ENCODE assay signal across 15 cellular contexts in genomic region chr4:10075953-10076391, GRCh38. TPM values are rescaled to one million over a fixed set of nuclear protein-coding genes. Genes with fewer than 3 reads are reported as not detected.
DNase-seq lines count a peak whose midpoint lies in the region; ATAC-seq, FAIRE-seq and TF ChIP-seq lines count a peak whose summit lies in the region.
"Had no signal": no experiment of that assay in that cellular context is flagged by ENCODE, and none has a peak within 500 bp of the region (broad histone marks: within the 10 kb centered on the region; RNA-seq: fewer than 3 reads in every experiment).

No MANE protein-coding gene starts in this region.

- no peak overlapping the region for H2BK15ac ChIP-seq in H1 (ENCODE audit: low read length)

- no peaks in the 10 kb centered on the region for H3K9me3 ChIP-seq in H1 (ENCODE audit: insufficient read depth in 2 of 2, low read depth in 1 of 2, low read length in 1 of 2)
- H3K9me3 ChIP-seq in mucosa of descending colon = no peaks in the 10 kb centered on the region
- no peaks in the 10 kb centered on the region for H3K9me3 ChIP-seq in uterus

- H3K27me3 ChIP-seq in H1 (replicated peaks in 1 of 4; ENCODE audit: control insufficient read depth in 3 of 4, extremely low read depth in 1 of 4, insufficient read depth in 3 of 4, low read length in 3 of 4) (no peaks in the 10 kb centered on the region), uterus (no peaks in the 10 kb centered on the region)

- TF ChIP-seq CTCF in H1 (IDR thresholded peaks at IDR 0.05; ENCODE audit: control extremely low read depth in 1 of 3, insufficient read depth in 1 of 3, low read depth in 1 of 3, low read length in 3 of 3) = no peak
- TF ChIP-seq CTCF in mucosa of descending colon (IDR thresholded peaks at IDR 0.05) = no peak
- no peak for TF ChIP-seq CTCF in uterus (IDR thresholded peaks at IDR 0.05)

- DNase-seq in Right ventricle myocardium superior = peak; percentile 39
- no peak for DNase-seq in left ventricle myocardium superior
- DNase-seq in H1 (ENCODE audit: low read depth in 1 of 2, low spot score in 2 of 2) = no peak
- no peak for DNase-seq in mucosa of descending colon
- peak; percentile 17 to 29 for DNase-seq in uterus
- no peak for DNase-seq in iPS-NIHi7 (ENCODE audit: extremely low spot score)
- DNase-seq: activated gamma-delta T cell treated with Interleukin-2 at 50 U/mL for 16 hours, caudate nucleus, DMS153, mesendoderm, NCI-H2227 treated with DMSO at 0.1 percent for 48 hours had no signal

- H2AFZ ChIP-seq in H1 (ENCODE audit: low read length) = no peak overlapping the region
- H2AFZ ChIP-seq: parathyroid adenoma had no signal

- no peaks in the 10 kb centered on the region for H3K23me2 ChIP-seq in H1 (ENCODE audit: low read depth, low read length)

- TF ChIP-seq EP300 in H1 (IDR thresholded peaks at IDR 0.05; ENCODE audit: borderline replicate concordance in 1 of 2, low read depth in 2 of 2, low read length in 2 of 2) = no peak

- H3K18ac ChIP-seq in H1 (ENCODE audit: extremely low read depth, low read length) = no peak overlapping the region

- H3K14ac ChIP-seq in H1 (ENCODE audit: insufficient read length) = no peak overlapping the region

- TF ChIP-seq POLR2A in H1 (IDR thresholded peaks at IDR 0.05; ENCODE audit: control extremely low read depth in 1 of 2, low read depth in 2 of 2, low read length in 2 of 2) (no peak), uterus (IDR thresholded peaks at IDR 0.05) (no peak)

- CTCF ChIA-PET in H1 (lab: Charles Lee; ENCODE audit: partially characterized antibody) = interaction anchor here (0.8 to 3.7 kb wide), 5 partner anchors 8 to 42 kb away, joined by 3 to 16 read pairs (median 4); no protein-coding TSS in a partner anchor

- no peak overlapping the region for H3K4ac ChIP-seq in H1 (replicated peaks; ENCODE audit: insufficient read length, low read depth, low read length)

- no peaks in the 10 kb centered on the region; a peak in 1 of 4 replicates for H3K79me2 ChIP-seq in H1 (ENCODE audit: control insufficient read depth in 1 of 2, insufficient read depth in 2 of 2, low read length in 2 of 2)
- H3K79me2 ChIP-seq: parathyroid adenoma had no signal

- 97% methylated on average over 11 of the region's 11 CpGs; no CpG with 5 or more reads in 1 of the 2 experiments for WGBS in H1 (ENCODE audit: extremely low coverage in 1 of 2, insufficient coverage in 1 of 2, insufficient read length in 1 of 2, insufficient replicate concordance in 2 of 2, low coverage in 1 of 2, low lambda C conversion rate in 2 of 2, missing lambda C conversion rate in 1 of 2), 2 experiments

- no peak overlapping the region for H4K8ac ChIP-seq in H1 (ENCODE audit: extremely low read depth, insufficient read depth, low read length)

- H3K9ac ChIP-seq in H1 (replicated peaks in 1 of 4; ENCODE audit: extremely low read depth in 1 of 4, low read depth in 3 of 4, low read length in 3 of 4) = no peak overlapping the region
- H3K9ac ChIP-seq: parathyroid adenoma had no signal

- H3K79me1 ChIP-seq in H1 (ENCODE audit: low read depth, low read length) = no peaks in the 10 kb centered on the region; the same call in 1 of the 2 replicates

- H3K27ac ChIP-seq in H1 (ENCODE audit: low read depth, low read length) = no peak overlapping the region
- H3K27ac ChIP-seq in uterus = no peak overlapping the region
- H3K27ac ChIP-seq: epithelial cell of prostate, parathyroid adenoma had no signal

- H3K23ac ChIP-seq in H1 (ENCODE audit: insufficient read length) = no peak overlapping the region

- no peak overlapping the region for H2BK20ac ChIP-seq in H1 (ENCODE audit: low read length)

- no peak overlapping the region for H3K4me2 ChIP-seq in H1 (ENCODE audit: insufficient read depth in 1 of 2, low read depth in 2 of 2, low read length in 2 of 2)

- ATAC-seq in Right ventricle myocardium superior (ENCODE audit: poor library complexity) (no peak), left ventricle myocardium superior (no peak), mucosa of descending colon (peak; percentile 2), HG03097 (IDR thresholded peaks at IDR 0.05; ENCODE audit: low FRiP score, unreplicated experiment) (no peak), HG03045 (IDR thresholded peaks at IDR 0.05; ENCODE audit: unreplicated experiment) (no peak)

- no peak overlapping the region for H3K4me3 ChIP-seq in H1 (ENCODE audit: extremely low read depth in 1 of 4, insufficient read depth in 2 of 4, low read depth in 3 of 4, low read length in 4 of 4)
- H3K4me3 ChIP-seq in mucosa of descending colon = no peak overlapping the region
- no peak overlapping the region for H3K4me3 ChIP-seq in uterus

- H3K56ac ChIP-seq in H1 (replicated peaks; ENCODE audit: insufficient read length, low read depth, low read length) = no peak overlapping the region

- no peak for FAIRE-seq in H1 (lab: Jason Lieb, UNC)

- H3K36me3 ChIP-seq in H1 (ENCODE audit: control insufficient read depth in 2 of 4, insufficient read depth in 4 of 4, low read length in 3 of 4) = peaks cover 43 to 88% (median 74%) of the 10 kb centered on the region in 4 experiments
- peaks cover 24% of the 10 kb centered on the region for H3K36me3 ChIP-seq in mucosa of descending colon (ENCODE audit: low read depth)
- no peaks in the 10 kb centered on the region for H3K36me3 ChIP-seq in uterus

- H2BK5ac ChIP-seq in H1 (ENCODE audit: low read depth, low read length) = no peak overlapping the region

- peaks cover 12 to 14% of the 10 kb centered on the region in 2 experiments for H4K20me1 ChIP-seq in H1 (replicated peaks in 1 of 2; ENCODE audit: control insufficient read depth in 1 of 2, insufficient read depth in 2 of 2, low read length in 2 of 2)

- H2BK120ac ChIP-seq in H1 (replicated peaks; ENCODE audit: low read depth, low read length) = no peak overlapping the region

- H4K5ac ChIP-seq in H1 (ENCODE audit: insufficient read length, low read depth, low read length) = no peak overlapping the region

- H2BK12ac ChIP-seq in H1 (ENCODE audit: low read depth, low read length) = no peak overlapping the region

- intact Hi-C loops in Right ventricle myocardium superior (cut with DNase I) = no loop called here
- intact Hi-C loops in left ventricle myocardium superior (cut with micrococcal nuclease) = no loop called here
- intact Hi-C loops in mucosa of descending colon (cut with DNase I, micrococcal nuclease) = no loop called here
- intact Hi-C loops in uterus (cut with DNase I; ENCODE audit: low total_unique reads) = no loop called here

- POLR2A ChIA-PET in H1 (lab: Charles Lee; ENCODE audit: partially characterized antibody) = interaction anchor here (1.0 to 3.5 kb wide), 4 partner anchors 8 to 41 kb away, joined by 3 to 10 read pairs (median 6); partner anchors contain the start of gene WDR1

- H2AK5ac ChIP-seq in H1 (ENCODE audit: low read depth, low read length) = no peak overlapping the region

- H3K4me1 ChIP-seq in H1 (replicated peaks in 1 of 4; ENCODE audit: control insufficient read depth in 3 of 4, insufficient read depth in 4 of 4, low read length in 3 of 4) (no peaks in the 10 kb centered on the region), mucosa of descending colon (ENCODE audit: low read depth) (no peaks in the 10 kb centered on the region), uterus (no peaks in the 10 kb centered on the region)
- H3K4me1 ChIP-seq: parathyroid adenoma had no signal

- no peak overlapping the region for H4K91ac ChIP-seq in H1 (replicated peaks; ENCODE audit: insufficient read length, low read length)

- TF ChIP-seq RAD21 in H1 (IDR thresholded peaks at IDR 0.05 in 1 of 2, conservative IDR thresholded peaks at IDR 0.05 in 1 of 2; ENCODE audit: low read depth in 2 of 2, low read length in 2 of 2) = no peak

TF ChIP-seq in H1, 55 proteins besides CTCF, POLR2A, EP300 and RAD21:
- peak; percentile 30; the same call in 1 of the 2 replicates for TF ChIP-seq POLR2AphosphoS5 (IDR thresholded peaks at IDR 0.05; ENCODE audit: low read depth, low read length)
- TF ChIP-seq MAFK (IDR thresholded peaks at IDR 0.05; ENCODE audit: low read depth, low read length) = no peak

RNA-seq across cellular contexts. Expression of gene WDR1, which starts 40.6 kb away (rescaled TPM):
- total RNA-seq in Right ventricle myocardium superior = 183 TPM
- 182 TPM for total RNA-seq in left ventricle myocardium superior
- total RNA-seq in H1 (2021; fragmentation: NEBNext Ultra II Directional; extraction: Animal tissue kit (Norgen Biotek cat#: 25700)) = 315 and 339 TPM in 2 replicates
- 377 and 432 TPM in 2 replicates for polyA plus RNA-seq in H1 (2011; rRNA removed)
- polyA plus RNA-seq in H1 (2011; cell fraction: cytosol; rRNA removed) = 375 TPM
- polyA plus RNA-seq in H1 (2011; cell fraction: nucleus; rRNA removed) = 381 TPM
- polyA plus RNA-seq in H1 (2012, experiment 1 of 2) = 213 to 348 TPM (median 304 TPM) in 4 replicates
- 195 TPM for polyA plus RNA-seq in H1 (2012, experiment 2 of 2)
- 135 TPM for polyA plus RNA-seq in H1 (2013, experiment 1 of 2)
- 138 TPM for polyA plus RNA-seq in H1 (2013, experiment 2 of 2)
- polyA minus RNA-seq in H1 (2011; rRNA and poly(A)+ RNA removed) = 264 and 269 TPM in 2 replicates
- 174 TPM for polyA minus RNA-seq in H1 (2011; cell fraction: cytosol; rRNA and poly(A)+ RNA removed)
- polyA minus RNA-seq in H1 (2011; cell fraction: nucleus; rRNA and poly(A)+ RNA removed) = 135 TPM
- total RNA-seq in mucosa of descending colon = 100 to 1,000 TPM; 366 to 467 (median 380) TPM
- total RNA-seq in uterus = 100 to 1,000 TPM; 161 to 517 (median 173) TPM

RNA-seq across cellular contexts. Expression of gene SLC2A9, which starts 54.7 kb away (rescaled TPM):
- total RNA-seq in Right ventricle myocardium superior = 8.8 TPM
- 7.1 TPM for total RNA-seq in left ventricle myocardium superior
- 0.20 and 0.44 TPM in 2 replicates for total RNA-seq in H1 (2021; fragmentation: NEBNext Ultra II Directional; extraction: Animal tissue kit (Norgen Biotek cat#: 25700))
- polyA plus RNA-seq in H1 (2011; rRNA removed) = 0.26 and 0.63 TPM in 2 replicates
- 0.16 TPM for polyA plus RNA-seq in H1 (2011; cell fraction: cytosol; rRNA removed)
- polyA plus RNA-seq in H1 (2011; cell fraction: nucleus; rRNA removed) = 0.50 TPM
- 0.21 to 0.79 TPM (median 0.29 TPM) in 4 replicates for polyA plus RNA-seq in H1 (2012, experiment 1 of 2)
- not detected for polyA plus RNA-seq in H1 (2012, experiment 2 of 2)
- polyA plus RNA-seq in H1 (2013, experiment 1 of 2) = 0.43 TPM
- polyA plus RNA-seq in H1 (2013, experiment 2 of 2) = 0.33 TPM
- 0.32 and 0.38 TPM in 2 replicates for polyA minus RNA-seq in H1 (2011; rRNA and poly(A)+ RNA removed)
- not detected for polyA minus RNA-seq in H1 (2011; cell fraction: cytosol; rRNA and poly(A)+ RNA removed)
- 3.7 TPM for polyA minus RNA-seq in H1 (2011; cell fraction: nucleus; rRNA and poly(A)+ RNA removed)
- total RNA-seq in mucosa of descending colon = 1 to 10 TPM; 4.8 to 8.9 (median 8.1) TPM
- total RNA-seq in uterus = 1 to 10 TPM in 3 of 4 donors, under 1 TPM in 1; 0.51 to 9.3 (median 7.1) TPM

Comparison
In these comparisons a context has a peak if more than half of its experiments do, and no peak if none do; other contexts are left out.
1. DNase-seq: peak in Right ventricle myocardium superior (single experiment) and uterus (2 of 2); none in left ventricle myocardium superior (single experiment), H1 (0 of 2), mucosa of descending colon (0 of 3) and iPS-NIHi7 (single experiment).